ENCODE assay signal across 9 cellular contexts in genomic region chr12:75981773-75982564, GRCh38. TPM values are rescaled to one million over a fixed set of nuclear protein-coding genes. Genes with fewer than 3 reads are reported as not detected.
DNase-seq lines count a peak whose midpoint lies in the region; ATAC-seq and TF ChIP-seq lines count a peak whose summit lies in the region.
"Had no signal": no experiment of that assay in that cellular context is flagged by ENCODE, and none has a peak within 500 bp of the region (broad histone marks: within the 10 kb centered on the region; RNA-seq: fewer than 3 reads in every experiment).

No MANE protein-coding gene starts in this region.

- DNase-seq in PC-9 = no peak
- DNase-seq in mesenchymal stem cell = no peak
- no peak for DNase-seq in testis
- no peak for DNase-seq in foreskin keratinocyte
- DNase-seq: NCI-H1092 had no signal

- no peaks in the 10 kb centered on the region for H3K27me3 ChIP-seq in PC-9 (ENCODE audit: insufficient read depth, low read depth)
- no peaks in the 10 kb centered on the region for H3K27me3 ChIP-seq in mesenchymal stem cell (ENCODE audit: control insufficient read depth in 1 of 2, insufficient read depth in 1 of 2, low read length in 2 of 2)
- no peaks in the 10 kb centered on the region for H3K27me3 ChIP-seq in testis
- H3K27me3 ChIP-seq in foreskin keratinocyte = no peaks in the 10 kb centered on the region
- H3K27me3 ChIP-seq: neutrophil had no signal

- intact Hi-C loops in PC-9 (cut with micrococcal nuclease; ENCODE audit: unreplicated experiment) = no loop called here
- intact Hi-C loops in testis (cut with DNase I; ENCODE audit: low total_unique reads) = no loop called here

- H2AFZ ChIP-seq in PC-9 (no peak overlapping the region), mesenchymal stem cell (ENCODE audit: low read depth, low read length) (no peak overlapping the region)

- H3K4me3 ChIP-seq in PC-9 = no peak overlapping the region
- no peak overlapping the region for H3K4me3 ChIP-seq in mesenchymal stem cell (ENCODE audit: insufficient read depth in 1 of 2, low read depth in 1 of 2, low read length in 2 of 2)
- no peak overlapping the region for H3K4me3 ChIP-seq in testis

- POLR2A ChIA-PET in PC-9 (lab: Charles Lee; ENCODE audit: unreplicated experiment) = no interaction called here

- H3K4me2 ChIP-seq in PC-9 (no peak overlapping the region), mesenchymal stem cell (ENCODE audit: low read length, poor library complexity, severe bottlenecking) (no peak overlapping the region)

- H2BK12ac ChIP-seq in mesenchymal stem cell (ENCODE audit: low read length in 2 of 2) = peak overlapping the region in 1 of 2 experiments; percentile 67

- no peak overlapping the region for H2BK5ac ChIP-seq in mesenchymal stem cell (ENCODE audit: low read depth, low read length, poor library complexity, severe bottlenecking)

- H4K8ac ChIP-seq in mesenchymal stem cell (ENCODE audit: low read length) = no peak overlapping the region

- no TSS peak for BruUV-seq in PC-9 (replicated peaks; lab: Mats Ljungman, UMichigan)

- H3K27ac ChIP-seq in PC-9 (peak overlapping the region; percentile 99; the same call in 1 of the 2 replicates), mesenchymal stem cell (ENCODE audit: low read length, poor library complexity, severe bottlenecking) (no peak overlapping the region), testis (no peak overlapping the region), foreskin keratinocyte (no peak overlapping the region)
- H3K27ac ChIP-seq: neutrophil had no signal

- peaks cover 44% of the 10 kb centered on the region for H3F3A ChIP-seq in PC-9 (ENCODE audit: insufficient read depth, low read depth)

- no peak overlapping the region for H3K23ac ChIP-seq in mesenchymal stem cell (ENCODE audit: low read length in 2 of 2)

- no peaks in the 10 kb centered on the region for H3K9me3 ChIP-seq in PC-9 (ENCODE audit: insufficient read depth, low read depth)
- no peaks in the 10 kb centered on the region for H3K9me3 ChIP-seq in mesenchymal stem cell (ENCODE audit: control insufficient read depth, low read length)
- H3K9me3 ChIP-seq in testis = no peaks in the 10 kb centered on the region
- H3K9me3 ChIP-seq: neutrophil had no signal

- H3K4me1 ChIP-seq in PC-9 (replicated peaks; ENCODE audit: insufficient read depth) = peaks cover 77% of the 10 kb centered on the region
- peaks cover 6% of the 10 kb centered on the region for H3K4me1 ChIP-seq in mesenchymal stem cell (ENCODE audit: control insufficient read depth, insufficient read depth, low read depth, low read length)
- peaks cover 8% of the 10 kb centered on the region for H3K4me1 ChIP-seq in testis
- H3K4me1 ChIP-seq in foreskin keratinocyte = peaks cover 34% of the 10 kb centered on the region

- TF ChIP-seq CTCF in PC-9 (conservative IDR thresholded peaks at IDR 0.05) (no peak), testis (IDR thresholded peaks at IDR 0.05) (no peak), foreskin keratinocyte (conservative IDR thresholded peaks at IDR 0.05) (no peak)

- TF ChIP-seq POLR2A in testis (IDR thresholded peaks at IDR 0.05) = no peak

- no peaks in the 10 kb centered on the region for H4K20me1 ChIP-seq in PC-9 (ENCODE audit: insufficient read depth)

- H3K18ac ChIP-seq in mesenchymal stem cell (ENCODE audit: low read depth in 1 of 2, low read length in 2 of 2) = peak overlapping the region in 1 of 2 experiments; percentile 0

- no peak overlapping the region for H3K14ac ChIP-seq in mesenchymal stem cell (ENCODE audit: low read length in 2 of 2)

- H3K4ac ChIP-seq in mesenchymal stem cell (ENCODE audit: low read depth in 1 of 2, low read length in 2 of 2) = no peak overlapping the region

- H3K36me3 ChIP-seq in PC-9 (ENCODE audit: low read depth) (no peaks in the 10 kb centered on the region), mesenchymal stem cell (ENCODE audit: control insufficient read depth in 1 of 2, insufficient read depth in 2 of 2, low read depth in 1 of 2, low read length in 2 of 2) (no peaks in the 10 kb centered on the region), testis (ENCODE audit: low read depth, missing control alignments) (no peaks in the 10 kb centered on the region)
- H3K36me3 ChIP-seq: neutrophil had no signal

- H2BK120ac ChIP-seq in mesenchymal stem cell (ENCODE audit: low read depth, low read length) = no peak overlapping the region

- H2AK5ac ChIP-seq in mesenchymal stem cell (ENCODE audit: low read length, severe bottlenecking) = peak overlapping the region; percentile 8

- no peaks in the 10 kb centered on the region for H3K79me1 ChIP-seq in mesenchymal stem cell (replicated peaks; ENCODE audit: low read length, poor library complexity, severe bottlenecking)

- WGBS in mesenchymal stem cell = 93% methylated on average over 12 of the region's 12 CpGs
- WGBS in testis, 2 donors = 74 to 76% methylated on average over 12 of the region's 12 CpGs

- no peaks in the 10 kb centered on the region for H3K79me2 ChIP-seq in PC-9 (ENCODE audit: low read depth)

- no peaks in the 10 kb centered on the region for H3K9me2 ChIP-seq in PC-9 (ENCODE audit: insufficient read depth)

- CTCF ChIA-PET in PC-9 (lab: Charles Lee) = interaction anchor here (1.1 kb wide), 1 partner anchor 33 kb away, joined by 7 read pairs; no protein-coding TSS in a partner anchor

- ATAC-seq in GM18909 (IDR thresholded peaks at IDR 0.05; ENCODE audit: poor library complexity, unreplicated experiment) (peak; percentile 50), HG02610 (IDR thresholded peaks at IDR 0.05; ENCODE audit: unreplicated experiment) (peak; percentile 52), GM21526 (IDR thresholded peaks at IDR 0.05; ENCODE audit: low FRiP score, unreplicated experiment) (no peak), foreskin keratinocyte (no peak)

- peak overlapping the region; percentile 55 for H2BK15ac ChIP-seq in mesenchymal stem cell (ENCODE audit: low read depth, poor library complexity, severe bottlenecking)

- no peak overlapping the region for H4K91ac ChIP-seq in mesenchymal stem cell (ENCODE audit: low read length)

- peak overlapping the region; percentile 81 for H3K9ac ChIP-seq in mesenchymal stem cell (ENCODE audit: low read length)

RNA-seq across cellular contexts. Expression of gene PHLDA1, which starts 49.6 kb away (rescaled TPM):
- total RNA-seq in PC-9 (2021) = 29.1 and 38.3 TPM in 2 replicates
- 90.2 TPM for polyA plus RNA-seq in mesenchymal stem cell (2013, experiment 1 of 2)
- polyA plus RNA-seq in mesenchymal stem cell (2013, experiment 2 of 2) = 90.9 TPM
- 10 to 100 TPM in 1 of 2 donors, 1 to 10 TPM in 1; 7.7 to 10.9 TPM for total RNA-seq in testis
- polyA plus RNA-seq in testis (ENCODE audit: insufficient read depth, low read depth, low replicate concordance) = 8.2 TPM
- total RNA-seq in foreskin keratinocyte = 126 and 138 TPM in 2 replicates
- polyA plus RNA-seq in foreskin keratinocyte = 80.4 and 82.7 TPM in 2 replicates

Comparison
In these comparisons a context has a peak if more than half of its experiments do, and no peak if none do; other contexts are left out.
1. ATAC-seq: peak in GM18909 (single experiment) and HG02610 (single experiment); none in GM21526 (single experiment) and foreskin keratinocyte (single experiment).